1 cellular context compared by ENCODE assay signal in the genomic region with DNA sequence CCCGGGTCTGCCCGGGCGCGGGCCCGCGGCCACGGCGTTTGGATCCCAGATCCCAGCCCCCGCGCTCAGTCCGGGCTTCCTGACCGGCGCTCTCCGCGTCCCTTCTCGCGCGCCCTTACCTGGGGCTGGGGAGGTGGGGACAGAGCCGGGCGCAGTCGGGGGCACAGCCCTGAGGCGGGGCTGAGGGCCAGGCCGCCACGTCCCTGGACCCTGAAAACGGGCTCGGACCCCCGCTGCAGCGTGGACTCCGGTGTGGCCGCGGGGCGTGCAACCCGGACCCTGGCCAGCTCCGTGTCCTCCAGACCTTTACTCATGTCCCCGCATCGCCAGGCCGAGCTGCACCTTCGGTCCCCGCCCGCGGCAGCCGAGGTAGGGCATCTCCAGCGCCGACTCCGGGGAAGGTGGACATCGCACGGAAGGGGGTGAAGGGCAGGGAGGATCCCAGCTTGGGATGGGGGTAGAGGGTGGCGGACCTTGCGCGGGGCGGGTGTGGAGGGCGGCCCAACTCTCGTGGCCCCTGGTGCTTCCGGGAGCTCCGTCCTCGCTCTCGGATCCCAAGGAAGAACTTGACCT.
TF ChIP-seq lines count a peak whose summit lies in the region.

No MANE protein-coding gene starts in this region.

TF ChIP-seq in GM12878, 131 proteins besides CTCF, POLR2A, EP300 and RAD21:
- TF ChIP-seq MXI1 (IDR thresholded peaks at IDR 0.05; ENCODE audit: low read depth, low read length) (no peak), DPF2 (IDR thresholded peaks at IDR 0.05) (no peak), TAF1 (IDR thresholded peaks at IDR 0.05; ENCODE audit: borderline replicate concordance, low read depth, low read length) (no peak), NFYA (IDR thresholded peaks at IDR 0.05; ENCODE audit: borderline replicate concordance, low read depth, low read length) (no peak), ZNF274 (IDR thresholded peaks at IDR 0.05; ENCODE audit: insufficient read depth, insufficient read length) (no peak), RFX5 (IDR thresholded peaks at IDR 0.05; ENCODE audit: low read depth, low read length) (no peak), CREB1 (IDR thresholded peaks at IDR 0.05; ENCODE audit: low read depth) (no peak), RELA (IDR thresholded peaks at IDR 0.05; ENCODE audit: borderline replicate concordance, partially characterized antibody) (no peak)
